ENCODE assay signal across 9 cellular contexts in the genomic region with DNA sequence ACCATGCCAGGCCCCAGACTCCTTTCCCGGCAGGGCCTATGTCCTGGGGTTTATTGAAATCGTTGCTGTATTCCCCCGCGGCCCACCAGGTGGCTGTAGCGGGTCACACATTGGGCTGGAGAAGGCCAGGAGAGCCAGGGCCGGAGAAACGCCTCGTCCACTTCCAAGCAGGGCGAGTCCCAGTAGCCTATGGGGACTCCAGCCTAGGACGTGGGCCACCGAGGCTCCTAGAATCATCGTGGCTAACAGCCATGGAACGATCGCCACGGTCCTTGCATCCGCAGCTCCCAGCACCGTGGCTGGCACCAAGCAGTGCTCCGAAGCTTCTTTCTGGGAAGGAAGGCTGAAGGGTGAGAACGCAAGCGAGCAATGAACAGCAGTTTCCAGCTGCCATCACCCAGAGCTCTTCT.
DNase-seq lines count a peak whose midpoint lies in the region; TF ChIP-seq lines count a peak whose summit lies in the region.
"Had no signal": no experiment of that assay in that cellular context is flagged by ENCODE, and none has a peak within 500 bp of the region (broad histone marks: within the 10 kb centered on the region; RNA-seq: fewer than 3 reads in every experiment).

No MANE protein-coding gene starts in this region.

- no peaks in the 10 kb centered on the region for H3K36me3 ChIP-seq in spleen

- CTCF ChIA-PET in HEK293T (lab: Yijun Ruan, JAX): interaction anchor here (0.5 to 1.0 kb wide), 4 partner anchors 9 to 409 kb away, joined by 3 to 10 read pairs (median 4); no protein-coding TSS in a partner anchor

- H3K4me1 Mint-ChIP-seq in activated T-cell treated with anti-CD3 and anti-CD28 coated beads, Interleukin-2, amount 50 U/mL, for 24 hours (ENCODE audit: low read depth): no peaks in the 10 kb centered on the region

- intact Hi-C loops in spleen (cut with DNase I; ENCODE audit: low total_unique reads): no loop called here

- DNase-seq in AG10803 (ENCODE audit: low read depth) (peak; percentile 69), HEK293T (ENCODE audit: extremely low spot score) (peak; percentile 75), astrocyte of the cerebellum (ENCODE audit: low read depth) (peak; percentile 34), iPS DF 4.7 (ENCODE audit: extremely low read depth, low spot score) (peak; percentile 58), spleen (no peak), NOMO-1 (lab: John Stamatoyannopoulos, UW; ENCODE audit: unreplicated experiment in 2 of 2) (no peak)
- DNase-seq in activated naive CD4-positive, alpha-beta T cell treated with Interleukin-2 at 50 U/mL for 16 hours: no peak
- DNase-seq in activated T-cell treated with anti-CD3 and anti-CD28 coated beads, Interleukin-2, amount 50 U/mL, for 24 hours: no peak

- no peak overlapping the region for H3K27ac Mint-ChIP-seq in activated T-cell treated with anti-CD3 and anti-CD28 coated beads, Interleukin-2, amount 50 U/mL, for 24 hours
- H3K27ac Mint-ChIP-seq: dendritic cell treated with granulocyte-macrophage colony-stimulating factor and Interleukin-4, amounts not matched to agents 40 ng/mL and 50 ng/mL, for 4 days had no signal

- H3K36me3 Mint-ChIP-seq in activated T-cell treated with anti-CD3 and anti-CD28 coated beads, Interleukin-2, amount 50 U/mL, for 24 hours (ENCODE audit: low read depth): no peaks in the 10 kb centered on the region

- H3K27me3 ChIP-seq in spleen (replicated peaks in 1 of 7): peaks cover 0 to 16% (median 0%) of the 10 kb centered on the region in 7 donors

- H3K4me1 ChIP-seq in spleen: no peaks in the 10 kb centered on the region

- no peak overlapping the region for H3K27ac ChIP-seq in spleen

- peaks cover 8% of the 10 kb centered on the region for H3K27me3 Mint-ChIP-seq in activated T-cell treated with anti-CD3 and anti-CD28 coated beads, Interleukin-2, amount 50 U/mL, for 24 hours

- H3K4me3 Mint-ChIP-seq in activated T-cell treated with anti-CD3 and anti-CD28 coated beads, Interleukin-2, amount 50 U/mL, for 24 hours: no peak overlapping the region
- H3K4me3 Mint-ChIP-seq: dendritic cell treated with granulocyte-macrophage colony-stimulating factor and Interleukin-4, amounts not matched to agents 40 ng/mL and 50 ng/mL, for 4 days had no signal

- in situ Hi-C loops in astrocyte of the cerebellum (cut with HindIII; ENCODE audit: low sequenced_read_pairs): no loop called here

- no peaks in the 10 kb centered on the region for H3K9me3 ChIP-seq in spleen

- no peaks in the 10 kb centered on the region for H3K9me3 Mint-ChIP-seq in activated T-cell treated with anti-CD3 and anti-CD28 coated beads, Interleukin-2, amount 50 U/mL, for 24 hours
- H3K9me3 Mint-ChIP-seq: dendritic cell treated with granulocyte-macrophage colony-stimulating factor and Interleukin-4, amounts not matched to agents 40 ng/mL and 50 ng/mL, for 4 days had no signal

- TF ChIP-seq POLR2A in spleen (IDR thresholded peaks at IDR 0.05): no peak

- POLR2A ChIA-PET in HEK293T (lab: Yijun Ruan, JAX): no interaction called here

- TF ChIP-seq CTCF in AG10803 (conservative IDR thresholded peaks at IDR 0.05; ENCODE audit: low read length) (peak; percentile 77), astrocyte of the cerebellum (IDR thresholded peaks at IDR 0.05; ENCODE audit: low read depth, low read length, missing control alignments) (peak; percentile 80), spleen (IDR thresholded peaks at IDR 0.05 in 8 of 11, conservative IDR thresholded peaks at IDR 0.05 in 3 of 11) (peak in 8 of 11 experiments; percentile 4 to 47 (median 30))

- WGBS in spleen, 5 donors: 34 to 44% (median 40%) methylated on average over 20 of the region's 20 CpGs

- peak overlapping the region; percentile 49 for H3K4me3 ChIP-seq in AG10803 (ENCODE audit: low read length)
- no peak overlapping the region for H3K4me3 ChIP-seq in astrocyte of the cerebellum (ENCODE audit: low read depth, low read length)
- no peak overlapping the region for H3K4me3 ChIP-seq in spleen

TF ChIP-seq in HEK293T, 16 proteins besides CTCF, POLR2A, EP300 and RAD21:
- TF ChIP-seq HDGF (IDR thresholded peaks at IDR 0.05; ENCODE audit: borderline replicate concordance): no peak
- no peak for TF ChIP-seq ZNF384 (IDR thresholded peaks at IDR 0.05)
- TF ChIP-seq ARNT (IDR thresholded peaks at IDR 0.05): no peak
- no peak for TF ChIP-seq BHLHE40 (IDR thresholded peaks at IDR 0.05; ENCODE audit: borderline replicate concordance)
- TF ChIP-seq PKNOX1 (IDR thresholded peaks at IDR 0.05): no peak
- no peak for TF ChIP-seq TARDBP (IDR thresholded peaks at IDR 0.05)
- no peak for TF ChIP-seq FOXK2 (IDR thresholded peaks at IDR 0.05)
- no peak for TF ChIP-seq CTBP1 (IDR thresholded peaks at IDR 0.05; ENCODE audit: borderline replicate concordance)
- no peak for TF ChIP-seq ELF4 (IDR thresholded peaks at IDR 0.05)
- no peak for TF ChIP-seq FOXA1 (IDR thresholded peaks at IDR 0.05)
- no peak for TF ChIP-seq SP1 (IDR thresholded peaks at IDR 0.05)
- TF ChIP-seq FOXM1 (IDR thresholded peaks at IDR 0.05; ENCODE audit: borderline replicate concordance): no peak
- TF ChIP-seq SUZ12 (IDR thresholded peaks at IDR 0.05): no peak
- no peak for TF ChIP-seq L3MBTL2 (conservative IDR thresholded peaks at IDR 0.05)
- no peak for TF ChIP-seq LEF1 (IDR thresholded peaks at IDR 0.05; ENCODE audit: borderline replicate concordance)
- TF ChIP-seq NFRKB (IDR thresholded peaks at IDR 0.05): no peak
TF ChIP-seq in HEK293T: peak in this region for 0.

Comparison
In these comparisons a context has a peak if more than half of its experiments do, and no peak if none do; other contexts are left out.
1. DNase-seq: peak in AG10803 (single experiment), HEK293T (single experiment), astrocyte of the cerebellum (single experiment) and iPS DF 4.7 (single experiment); none in spleen (single experiment), NOMO-1 (0 of 2), activated naive CD4-positive, alpha-beta T cell treated with Interleukin-2 at 50 U/mL for 16 hours (single experiment) and activated T-cell treated with anti-CD3 and anti-CD28 coated beads, Interleukin-2, amount 50 U/mL, for 24 hours (single experiment).
2. CTCF ChIP-seq: peak in every context shown above with its lines; median percentile 80 in astrocyte of the cerebellum; 77 in AG10803; 30 in spleen.